In genomic region chr4:173370477-173371291, GRCh38 we compare ENCODE assay signal across 8 cellular contexts. TPM values are rescaled to one million over a fixed set of nuclear protein-coding genes. Genes with fewer than 3 reads are reported as not detected.
DNase-seq lines count a peak whose midpoint lies in the region; ATAC-seq and TF ChIP-seq lines count a peak whose summit lies in the region.

Gene SAP30, plus strand, starts transcription at chr4:173370954. Its CDS starts 229 bp downstream, at chr4:173371183.

- H3K27ac ChIP-seq in testis, result peak within 1 kb of the TSS; percentile 98

- H3K4me3 Mint-ChIP-seq in activated naive CD8-positive, alpha-beta T cell, result peak within 1 kb of the TSS; percentile 98

- WGBS in testis, 2 donors, result 0 to 1% methylated on average over 49 to 70 of the region's 72 CpGs

- H3K36me3 Mint-ChIP-seq in activated naive CD8-positive, alpha-beta T cell, result peaks cover 3% of the 10 kb centered on the region

- no peaks in the 10 kb centered on the region for H3K9me3 Mint-ChIP-seq in activated naive CD8-positive, alpha-beta T cell (ENCODE audit: low read depth)

- H3K4me3 ChIP-seq in testis, result peak within 1 kb of the TSS; percentile 84 to 92

- H3K27ac Mint-ChIP-seq in activated naive CD8-positive, alpha-beta T cell, result peak within 1 kb of the TSS; percentile 98

- no peak for TF ChIP-seq CTCF in GM10248 (IDR thresholded peaks at IDR 0.05; ENCODE audit: control extremely low read depth, extremely low read depth, low read depth, missing control alignments)
- no peak for TF ChIP-seq CTCF in omental fat pad (IDR thresholded peaks at IDR 0.05)
- no peak for TF ChIP-seq CTCF in testis (IDR thresholded peaks at IDR 0.05)

- peak; percentile 62 for ATAC-seq in HG02623 (IDR thresholded peaks at IDR 0.05; ENCODE audit: unreplicated experiment)
- ATAC-seq in omental fat pad (ENCODE audit: low FRiP score), result peak; percentile 95

- peaks cover 29% of the 10 kb centered on the region for H3K4me1 Mint-ChIP-seq in activated naive CD8-positive, alpha-beta T cell (ENCODE audit: low read depth)

- POLR2A ChIA-PET in GM10248 (lab: Yijun Ruan, JAX), result interaction anchor here (0.6 to 5.1 kb wide), 8 partner anchors 16 to 964 kb away, joined by 3 to 70 read pairs (median 4); partner anchors contain the start of gene HMGB2

- CTCF ChIA-PET in GM10248 (lab: Yijun Ruan, JAX), result interaction anchor here (0.8 to 1.7 kb wide), 6 partner anchors 46 to 124 kb away, joined by 3 to 8 read pairs (median 4); no protein-coding TSS in a partner anchor

- H3K9me3 ChIP-seq in testis, result no peaks in the 10 kb centered on the region

- H3K4me1 ChIP-seq in testis, result no peaks in the 10 kb centered on the region

- H3K27me3 Mint-ChIP-seq in activated naive CD8-positive, alpha-beta T cell, result peaks cover 8% of the 10 kb centered on the region

- peak; percentile 97 for TF ChIP-seq POLR2A in testis (IDR thresholded peaks at IDR 0.05)

- no peaks in the 10 kb centered on the region for H3K27me3 ChIP-seq in testis

- intact Hi-C loops in testis (cut with DNase I; ENCODE audit: low total_unique reads), result loop anchor here (5.0 kb wide), 1 partner anchor 33 kb away; no protein-coding TSS in a partner anchor

- peak; percentile 95 for DNase-seq in GM10248 (ENCODE audit: extremely low spot score)
- DNase-seq in NCI-H1105 (lab: John Stamatoyannopoulos, UW), result peak; percentile 89
- DNase-seq in SKM-1 treated with dmso at 0.1 percent for 144 hours (lab: John Stamatoyannopoulos, UW; ENCODE audit: unreplicated experiment), result peak; percentile 98
- DNase-seq in glomerular visceral epithelial cell (ENCODE audit: extremely low spot score), result peak; percentile 99
- DNase-seq in omental fat pad (ENCODE audit: low spot score), result peak; percentile 97
- DNase-seq in testis, result peak; percentile 99

- no peaks in the 10 kb centered on the region for H3K36me3 ChIP-seq in testis (ENCODE audit: low read depth, missing control alignments)

RNA-seq across cellular contexts. Expression of gene SAP30, which starts in this region (rescaled TPM):
- total RNA-seq in omental fat pad (10 to 100 TPM; 25.8 to 61.9 (median 32.7) TPM), testis (10 to 100 TPM; 49.0 to 57.0 TPM)
- 45.8 TPM for polyA plus RNA-seq in testis (ENCODE audit: insufficient read depth, low read depth, low replicate concordance)

Comparison
In these comparisons a context has a peak if more than half of its experiments do, and no peak if none do; other contexts are left out.
1. Peak in every context shown above with its lines: DNase-seq, ATAC-seq, H3K4me3 ChIP-seq and H3K27ac ChIP-seq.